In genomic region chr9:36148652-36149051, GRCh38 we compare ENCODE assay signal across 9 cellular contexts. TPM values are rescaled to one million over a fixed set of nuclear protein-coding genes. Genes with fewer than 3 reads are reported as not detected.
A peak's percentile ranks its signal among the peaks of the same experiment; 100 is the strongest.
DNase-seq lines count a peak whose midpoint lies in the region; ATAC-seq and TF ChIP-seq lines count a peak whose summit lies in the region.
"Had no signal": no experiment of that assay in that cellular context is flagged by ENCODE, and none has a peak within 500 bp of the region (broad histone marks: within the 10 kb centered on the region; RNA-seq: fewer than 3 reads in every experiment).

No MANE protein-coding gene starts in this region.

- H3K4me2 ChIP-seq in GM23338 = no peak overlapping the region

- H4K20me1 ChIP-seq in GM23338 (replicated peaks; ENCODE audit: insufficient read depth) = no peaks in the 10 kb centered on the region

- H3K4me1 Mint-ChIP-seq in GM23338 = no peaks in the 10 kb centered on the region

- H3K4me1 ChIP-seq in breast epithelium (peaks cover 4 to 8% of the 10 kb centered on the region in 2 donors), GM23338 (ENCODE audit: insufficient read depth) (no peaks in the 10 kb centered on the region)

- H3K9me3 ChIP-seq in breast epithelium = no peaks in the 10 kb centered on the region

- intact Hi-C loops in breast epithelium (cut with DNase I; ENCODE audit: low total_unique reads) = no loop called here

- peaks cover 18% of the 10 kb centered on the region for H3K9me3 Mint-ChIP-seq in GM23338

- H3K27ac Mint-ChIP-seq in GM23338 = no peak overlapping the region

- ATAC-seq in HG03432 (IDR thresholded peaks at IDR 0.05; ENCODE audit: unreplicated experiment) (peak; percentile 46), left lobe of liver (peak; percentile 46), GM23338 (no peak)

- no peaks in the 10 kb centered on the region for H3K79me2 ChIP-seq in GM23338 (replicated peaks; ENCODE audit: insufficient read depth)

- H3K4me3 ChIP-seq in breast epithelium = no peak overlapping the region
- H3K4me3 ChIP-seq in GM23338 = no peak overlapping the region
- H3K4me3 ChIP-seq: SK-N-MC had no signal

- H3K4me3 Mint-ChIP-seq in GM23338 = no peak overlapping the region

- H3K36me3 ChIP-seq in breast epithelium (no peaks in the 10 kb centered on the region), GM23338 (ENCODE audit: insufficient read depth) (no peaks in the 10 kb centered on the region)

- H3K27me3 ChIP-seq in breast epithelium (no peaks in the 10 kb centered on the region), GM23338 (ENCODE audit: insufficient read depth) (no peaks in the 10 kb centered on the region)

- no peak for TF ChIP-seq POLR2A in breast epithelium (IDR thresholded peaks at IDR 0.05)

- H3K9me2 ChIP-seq in GM23338 (ENCODE audit: insufficient read depth) = 0 out of 2 replicates have a peak, but pooled peaks cover 3% of the 10 kb centered on the region

- H2AFZ ChIP-seq in GM23338 = no peak overlapping the region

- H3F3A ChIP-seq in GM23338 (replicated peaks; ENCODE audit: low read depth) = no peaks in the 10 kb centered on the region

- H3K27me3 Mint-ChIP-seq in GM23338 (ENCODE audit: insufficient read depth, low read depth, poor library complexity) = peaks cover 9% of the 10 kb centered on the region

- no peak for TF ChIP-seq CTCF in breast epithelium (IDR thresholded peaks at IDR 0.05)
- no peak for TF ChIP-seq CTCF in GM23338 (conservative IDR thresholded peaks at IDR 0.05; ENCODE audit: low read depth in 2 of 2)

- H3K27ac ChIP-seq in breast epithelium (peak overlapping the region; percentile 61 to 84), GM23338 (ENCODE audit: low read depth) (no peak overlapping the region)
- H3K27ac ChIP-seq: SK-N-MC had no signal

- peaks cover 14% of the 10 kb centered on the region for H3K36me3 Mint-ChIP-seq in GM23338 (ENCODE audit: low read depth)

- peak; percentile 85 for DNase-seq in GM04503 (ENCODE audit: low read depth)
- peak; percentile 48 for DNase-seq in UCSD-AML1 (lab: John Stamatoyannopoulos, UW; ENCODE audit: unreplicated experiment)
- DNase-seq in breast epithelium (ENCODE audit: low spot score in 2 of 2) = peak; percentile 90 to 91
- peak; percentile 74 for DNase-seq in left lobe of liver (ENCODE audit: low spot score)
- DNase-seq in stimulated activated CD4-positive, alpha-beta T cell treated with anti-CD3 and anti-CD28 coated beads, TNF-alpha, amount 100 ng/mL, for 4 hours (ENCODE audit: low read depth in 3 of 3) = peak in 2 of 3 experiments; percentile 38 to 61
- DNase-seq in GM23338 (ENCODE audit: low spot score) = no peak
- no peak for DNase-seq in ecto neural progenitor cell (ENCODE audit: low spot score)

TF ChIP-seq in GM23338, 12 proteins besides CTCF, POLR2A, EP300 and RAD21:
- TF ChIP-seq ZNF331 (CRISPR knock-in tag; IDR thresholded peaks at IDR 0.05; ENCODE audit: low read depth) (no peak), ZNF114 (CRISPR knock-in tag; IDR thresholded peaks at IDR 0.05) (no peak), EZH2 (IDR thresholded peaks at IDR 0.05; ENCODE audit: low read depth, unreplicated experiment) (no peak)

RNA-seq across cellular contexts. Expression of gene GLIPR2, which starts 12.1 kb away (rescaled TPM):
- total RNA-seq in breast epithelium (10 to 100 TPM; 16.5 to 57.4 (median 26.9) TPM), left lobe of liver (1.5 TPM)
- 4.4 and 5.1 TPM in 2 replicates for total RNA-seq in GM23338 (2014; rRNA removed; shearing (Covaris generic))
- polyA plus RNA-seq in GM23338 (2016; fragmentation: Nextera tagmentation; extraction: Ambion mirVana) = 5.7 and 7.0 TPM in 2 replicates

RNA-seq across cellular contexts. Expression of gene CCIN, which starts 20.5 kb away (rescaled TPM):
- total RNA-seq in breast epithelium = under 1 TPM in 1 of 3 donors, not detected in 2; 0.80 TPM
- total RNA-seq in left lobe of liver = not detected
- total RNA-seq in GM23338 (2014; rRNA removed; shearing (Covaris generic)) = 0.14 TPM in 1 of 2 replicates, not detected in the other
- polyA plus RNA-seq in GM23338 (2016; fragmentation: Nextera tagmentation; extraction: Ambion mirVana) = not detected in 2 replicates

RNA-seq across cellular contexts. Expression of gene CLTA, which starts 42.1 kb away (rescaled TPM):
- 100 to 1,000 TPM; 177 to 202 (median 178) TPM for total RNA-seq in breast epithelium
- total RNA-seq in left lobe of liver = 61.8 TPM
- total RNA-seq in GM23338 (2014; rRNA removed; shearing (Covaris generic)) = 259 and 288 TPM in 2 replicates
- 223 and 229 TPM in 2 replicates for polyA plus RNA-seq in GM23338 (2016; fragmentation: Nextera tagmentation; extraction: Ambion mirVana)

Comparison
In these comparisons a context has a peak if more than half of its experiments do, and no peak if none do; other contexts are left out.
1. DNase-seq: peak in GM04503 (single experiment), UCSD-AML1 (single experiment), breast epithelium (2 of 2), left lobe of liver (single experiment) and stimulated activated CD4-positive, alpha-beta T cell treated with anti-CD3 and anti-CD28 coated beads, TNF-alpha, amount 100 ng/mL, for 4 hours (2 of 3); none in GM23338 (single experiment) and ecto neural progenitor cell (single experiment).